Comparison of ENCODE assay signal across 25 cellular contexts in the genomic region with DNA sequence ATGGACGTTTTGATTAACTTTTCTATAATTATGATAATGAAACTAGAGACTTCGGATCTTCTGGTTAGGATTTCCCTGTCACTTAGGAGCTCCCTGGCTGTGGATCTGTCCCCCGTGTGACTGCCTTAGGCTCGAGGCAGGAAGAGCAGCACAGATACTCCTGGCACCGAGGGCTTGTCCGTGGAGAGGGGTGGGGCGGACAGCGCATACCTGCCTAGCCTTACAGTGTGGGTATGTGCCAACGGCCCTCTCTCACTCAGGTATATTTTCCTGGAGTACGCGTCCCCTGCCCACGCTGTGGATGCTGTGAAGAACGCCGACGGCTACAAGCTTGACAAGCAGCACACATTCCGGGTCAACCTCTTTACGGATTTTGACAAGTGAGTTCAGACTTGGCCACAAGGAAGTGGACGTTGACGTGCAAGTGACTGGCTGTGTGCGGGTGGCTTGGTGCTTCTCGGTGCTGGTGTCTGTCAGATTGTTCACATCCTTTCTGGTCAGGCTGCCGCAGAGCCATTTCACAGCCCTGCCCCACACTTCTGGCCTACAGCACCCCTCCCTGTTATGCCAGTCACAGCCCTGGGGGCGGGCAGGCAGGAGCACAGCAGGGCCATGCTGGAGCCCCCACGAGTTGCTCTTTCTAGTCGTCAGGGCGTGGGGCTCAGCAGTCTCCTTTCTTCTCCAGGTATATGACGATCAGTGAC.
"Had no signal": no experiment of that assay in that cellular context is flagged by ENCODE, and none has a peak within 500 bp of the region (broad histone marks: within the 10 kb centered on the region; RNA-seq: fewer than 3 reads in every experiment).

No MANE protein-coding gene starts in this region.

- ATAC-seq: activated CD4-positive, CD25-positive, alpha-beta regulatory T cell treated with anti-CD3 and anti-CD28 coated beads, Interleukin-2, amount 50 U/mL, for 24 hours; activated CD8-positive, alpha-beta T cell treated with anti-CD3 and anti-CD28 coated beads, Interleukin-2, amount 10 ng/mL, durations not matched to agents 7 days and 5 days; activated naive CD4-positive, alpha-beta T cell treated with anti-CD3 and anti-CD28 coated beads, Interleukin-2, amount 50 U/mL, for 72 hours; Panc1; Right ventricle myocardium inferior had no signal

- H3K9ac ChIP-seq: KMS-11 had no signal

- H3K27me3 ChIP-seq: brain microvascular endothelial cell, cardiac muscle cell had no signal

- H3K4me3 Mint-ChIP-seq: activated CD8-positive, alpha-beta T cell treated with anti-CD3 and anti-CD28 coated beads, Interleukin-2, amount 10 ng/mL, durations not matched to agents 7 days and 5 days had no signal

- H3K27ac Mint-ChIP-seq: activated CD8-positive, alpha-beta T cell treated with anti-CD3 and anti-CD28 coated beads, Interleukin-2, amount 10 ng/mL, durations not matched to agents 7 days and 5 days had no signal

- H3K4me2 ChIP-seq: KMS-11 had no signal

- H3K27ac ChIP-seq: brain microvascular endothelial cell, cardiac muscle cell, KMS-11, SK-N-MC, WERI-Rb-1 had no signal

- H3K9me3 Mint-ChIP-seq: activated naive CD4-positive, alpha-beta T cell treated with anti-CD3 and anti-CD28 coated beads, Interleukin-2, amount 50 U/mL, for 72 hours had no signal

- DNase-seq: activated CD4-positive, alpha-beta T cell treated with anti-CD3 and anti-CD28 coated beads for 48 hours; activated CD4-positive, alpha-beta T cell treated with anti-CD3 and anti-CD28 coated beads, Interleukin-2, amount 50 U/mL, for 4 hours; activated CD8-positive, alpha-beta memory T cell treated with anti-CD3 and anti-CD28 coated beads, Interleukin-2, amount 50 U/mL, for 48 hours; activated CD8-positive, alpha-beta T cell treated with anti-CD3 and anti-CD28 coated beads, Interleukin-2, amount 10 ng/mL, durations not matched to agents 7 days and 5 days; activated T-cell treated with anti-CD3 and anti-CD28 coated beads, Interleukin-2, amount 50 U/mL, for 1 hour; brain microvascular endothelial cell; NCI-H1092; NCI-H1417 treated with DMSO at 0.1 percent for 48 hours; NCI-H1694; NCI-H2029; NCI-H2107; NCI-H2171 treated with DMSO at 0.1 percent for 48 hours; NCI-H226; NCI-H526; NCI-H82; RPMI8226; T-helper 1 cell; WERI-Rb-1 had no signal

- H3K4me3 ChIP-seq: cardiac muscle cell, SK-N-MC had no signal
